1 cellular context compared by ENCODE assay signal in genomic region chr20:3900187-3900604, GRCh38.
TF ChIP-seq lines count a peak whose summit lies in the region.

No MANE protein-coding gene starts in this region.

TF ChIP-seq in GM23338, 12 proteins besides CTCF, POLR2A, EP300 and RAD21:
- TF ChIP-seq STAT1 (IDR thresholded peaks at IDR 0.05; ENCODE audit: unreplicated experiment) (no peak), CREB1 (CRISPR knock-in tag; IDR thresholded peaks at IDR 0.05; ENCODE audit: low read depth) (no peak), EZH2 (IDR thresholded peaks at IDR 0.05; ENCODE audit: low read depth, unreplicated experiment) (no peak), ETS1 (IDR thresholded peaks at IDR 0.05) (no peak), EZH2phosphoT487 (IDR thresholded peaks at IDR 0.05; ENCODE audit: unreplicated experiment) (no peak), ZNF331 (CRISPR knock-in tag; IDR thresholded peaks at IDR 0.05; ENCODE audit: low read depth) (no peak), ZNF462 (CRISPR knock-in tag; IDR thresholded peaks at IDR 0.05) (no peak), JUNB (IDR thresholded peaks at IDR 0.05; ENCODE audit: unreplicated experiment) (no peak), POLR2AphosphoS5 (IDR thresholded peaks at IDR 0.05; ENCODE audit: low read depth) (no peak), ZNF114 (CRISPR knock-in tag; IDR thresholded peaks at IDR 0.05) (no peak), REST (IDR thresholded peaks at IDR 0.05; ENCODE audit: unreplicated experiment) (no peak), NANOG (IDR thresholded peaks at IDR 0.05; ENCODE audit: borderline replicate concordance) (no peak)
